Comparison of ENCODE assay signal across 9 cellular contexts in genomic region chr3:183287301-183287971, GRCh38. TPM values are rescaled to one million over a fixed set of nuclear protein-coding genes. Genes with fewer than 3 reads are reported as not detected.
DNase-seq lines count a peak whose midpoint lies in the region; TF ChIP-seq lines count a peak whose summit lies in the region.
"Had no signal": no experiment of that assay in that cellular context is flagged by ENCODE, and none has a peak within 500 bp of the region (broad histone marks: within the 10 kb centered on the region; RNA-seq: fewer than 3 reads in every experiment).

No MANE protein-coding gene starts in this region.

- in situ Hi-C loops in transverse colon (cut with MboI; ENCODE audit: low pct_ligation_motif_present in 1 of 4, low pct_unique_long_range_greater_than_20kb in 1 of 4, low sequenced_read_pairs in 3 of 4): no loop called here

- intact Hi-C loops in adrenal gland (cut with DNase I) (no loop called here), transverse colon (cut with DNase I; ENCODE audit: low total_unique reads) (no loop called here)

- H3K27me3 ChIP-seq in adrenal gland: no peaks in the 10 kb centered on the region
- H3K27me3 ChIP-seq in right atrium auricular region: no peaks in the 10 kb centered on the region
- no peaks in the 10 kb centered on the region for H3K27me3 ChIP-seq in transverse colon
- no peaks in the 10 kb centered on the region for H3K27me3 ChIP-seq in neural progenitor cell

- TF ChIP-seq EP300 in transverse colon (IDR thresholded peaks at IDR 0.05; ENCODE audit: low read depth): no peak

- H3K9me3 Mint-ChIP-seq in neural progenitor cell: no peaks in the 10 kb centered on the region

- DNase-seq in stimulated activated CD4-positive, alpha-beta T cell treated with anti-CD3 and anti-CD28 coated beads, Interleukin-1b, Interleukin-23, amount 100 ng/mL, for 48 hours: peak; percentile 44
- no peak for DNase-seq in stimulated activated CD4-positive, alpha-beta T cell treated with anti-CD3 and anti-CD28 coated beads, Interleukin-2, amount 100 ng/mL, for 48 hours
- peak; percentile 52 to 79 (median 76) for DNase-seq in adrenal gland
- peak; percentile 64 for DNase-seq in right atrium auricular region (ENCODE audit: low spot score)
- DNase-seq in transverse colon: no peak
- DNase-seq in neural progenitor cell (ENCODE audit: low spot score): no peak
- no peak for DNase-seq in GDM1 (lab: John Stamatoyannopoulos, UW)
- DNase-seq in GM10248 (ENCODE audit: extremely low spot score): no peak
- DNase-seq: DMS79 treated with DMSO at 0.1 percent for 48 hours had no signal

- H3K9ac ChIP-seq in neural progenitor cell: no peak overlapping the region

- 37 to 54% (median 45%) methylated on average over 9 of the region's 9 CpGs for WGBS in adrenal gland, 4 donors
- WGBS in transverse colon (ENCODE audit: low coverage in 1 of 2), 2 donors: 61 to 82% methylated on average over 5 to 9 of the region's 9 CpGs

- no peaks in the 10 kb centered on the region for H3K4me1 Mint-ChIP-seq in neural progenitor cell

- H3K36me3 ChIP-seq in adrenal gland (replicated peaks in 1 of 2) (no peaks in the 10 kb centered on the region), right atrium auricular region (no peaks in the 10 kb centered on the region), transverse colon (no peaks in the 10 kb centered on the region), neural progenitor cell (no peaks in the 10 kb centered on the region)

- TF ChIP-seq CTCF in adrenal gland (IDR thresholded peaks at IDR 0.05) (no peak), right atrium auricular region (IDR thresholded peaks at IDR 0.05) (no peak), transverse colon (IDR thresholded peaks at IDR 0.05) (no peak), neural progenitor cell (IDR thresholded peaks at IDR 0.05) (no peak), GM10248 (IDR thresholded peaks at IDR 0.05; ENCODE audit: control extremely low read depth, extremely low read depth, low read depth, missing control alignments) (no peak)

- CTCF ChIA-PET in GM10248 (lab: Yijun Ruan, JAX): no interaction called here

- H3K4me3 ChIP-seq in adrenal gland (no peak overlapping the region), right atrium auricular region (no peak overlapping the region), transverse colon (no peak overlapping the region), neural progenitor cell (no peak overlapping the region)

- H3K27me3 Mint-ChIP-seq in neural progenitor cell (ENCODE audit: insufficient read depth, low read depth): no peaks in the 10 kb centered on the region

- peaks cover 0 to 27% of the 10 kb centered on the region in 2 donors for H3K4me1 ChIP-seq in adrenal gland (replicated peaks in 1 of 2)
- peaks cover 0 to 17% of the 10 kb centered on the region in 2 donors for H3K4me1 ChIP-seq in right atrium auricular region
- peaks cover 7 to 27% (median 15%) of the 10 kb centered on the region in 4 donors for H3K4me1 ChIP-seq in transverse colon
- H3K4me1 ChIP-seq in neural progenitor cell: no peaks in the 10 kb centered on the region

- TF ChIP-seq POLR2A in adrenal gland (IDR thresholded peaks at IDR 0.05): no peak
- no peak for TF ChIP-seq POLR2A in transverse colon (IDR thresholded peaks at IDR 0.05)

- H3K36me3 Mint-ChIP-seq in neural progenitor cell: peaks cover 1% of the 10 kb centered on the region

- no peaks in the 10 kb centered on the region for H4K20me1 ChIP-seq in neural progenitor cell (ENCODE audit: low read depth)

- H2AFZ ChIP-seq in neural progenitor cell (replicated peaks): no peak overlapping the region

- POLR2A ChIA-PET in GM10248 (lab: Yijun Ruan, JAX): no interaction called here

- peak overlapping the region; percentile 75 to 97 (median 86) for H3K27ac ChIP-seq in adrenal gland
- peak overlapping the region in 1 of 2 donors; percentile 66 for H3K27ac ChIP-seq in right atrium auricular region
- H3K27ac ChIP-seq in transverse colon: peak overlapping the region; percentile 59 to 81 (median 77)
- H3K27ac ChIP-seq in neural progenitor cell: no peak overlapping the region

- no peak overlapping the region for H3K27ac Mint-ChIP-seq in neural progenitor cell

- no peak overlapping the region for H3K4me2 ChIP-seq in neural progenitor cell

- no peak overlapping the region for H3K4me3 Mint-ChIP-seq in neural progenitor cell

- H3K9me3 ChIP-seq in adrenal gland (replicated peaks in 1 of 3): no peaks in the 10 kb centered on the region
- no peaks in the 10 kb centered on the region for H3K9me3 ChIP-seq in right atrium auricular region
- no peaks in the 10 kb centered on the region for H3K9me3 ChIP-seq in transverse colon
- no peaks in the 10 kb centered on the region for H3K9me3 ChIP-seq in neural progenitor cell (ENCODE audit: low read depth)

- no peaks in the 10 kb centered on the region for H3K79me2 ChIP-seq in neural progenitor cell (ENCODE audit: low read depth)

- no peaks in the 10 kb centered on the region for H3F3A ChIP-seq in neural progenitor cell (ENCODE audit: low read depth)

RNA-seq across cellular contexts. Expression of gene B3GNT5, which starts 34.4 kb away (rescaled TPM):
- total RNA-seq in adrenal gland: 1 to 10 TPM in 7 of 8 donors, under 1 TPM in 1; 0.18 to 3.6 (median 3.1) TPM
- polyA plus RNA-seq in adrenal gland: 1 to 10 TPM; 2.0 to 2.6 (median 2.3) TPM
- 1 to 10 TPM; 1.7 to 2.0 TPM for total RNA-seq in right atrium auricular region
- 10 to 100 TPM in 3 of 4 donors, 1 to 10 TPM in 1; 6.0 to 46.3 (median 39.9) TPM for total RNA-seq in transverse colon
- 9.0 and 14.1 TPM in 2 replicates for total RNA-seq in neural progenitor cell (ENCODE audit: low replicate concordance)

Comparison
In these comparisons a context has a peak if more than half of its experiments do, and no peak if none do; other contexts are left out.
1. DNase-seq: peak in stimulated activated CD4-positive, alpha-beta T cell treated with anti-CD3 and anti-CD28 coated beads, Interleukin-1b, Interleukin-23, amount 100 ng/mL, for 48 hours (single experiment), adrenal gland (7 of 7) and right atrium auricular region (single experiment); none in stimulated activated CD4-positive, alpha-beta T cell treated with anti-CD3 and anti-CD28 coated beads, Interleukin-2, amount 100 ng/mL, for 48 hours (0 of 2), transverse colon (single experiment), neural progenitor cell (single experiment), GDM1 (single experiment) and GM10248 (single experiment).